In the genomic region with DNA sequence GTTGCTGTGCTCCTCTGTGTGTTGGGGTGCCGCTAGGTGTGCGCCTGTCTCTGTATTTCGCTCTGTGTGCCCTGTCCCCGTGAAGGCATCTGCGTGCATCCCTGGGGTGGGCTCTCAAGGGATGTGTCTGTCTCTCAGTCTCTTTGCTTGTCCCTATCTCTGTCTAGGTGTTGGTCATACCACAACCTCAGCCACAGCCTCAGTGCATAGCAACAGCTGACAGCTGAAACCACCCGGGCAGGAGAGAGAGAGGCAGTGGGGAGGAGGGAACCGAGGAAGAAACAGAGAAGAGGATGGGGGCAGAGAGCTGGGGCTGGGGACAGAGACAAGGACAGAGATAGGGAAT, we compare ENCODE assay signal across 8 cellular contexts. TPM values are rescaled to one million over a fixed set of nuclear protein-coding genes. Genes with fewer than 3 reads are reported as not detected.
DNase-seq lines count a peak whose midpoint lies in the region; ATAC-seq and TF ChIP-seq lines count a peak whose summit lies in the region.

No MANE protein-coding gene starts in this region.

- intact Hi-C loops in CD4-positive, alpha-beta T cell (cut with DNase I, micrococcal nuclease): no loop called here

- H3K36me3 ChIP-seq in SK-N-MC (ENCODE audit: insufficient read depth, low read length) (peaks cover 6% of the 10 kb centered on the region; the same call in 1 of the 2 replicates), hepatocyte (replicated peaks; ENCODE audit: insufficient read depth, low read depth) (no peaks in the 10 kb centered on the region), right atrium auricular region (peaks cover 13% of the 10 kb centered on the region)

- H2AFZ ChIP-seq in hepatocyte: no peak overlapping the region

- H3K9ac ChIP-seq in SK-N-MC (ENCODE audit: insufficient read length): no peak overlapping the region

- H3K4me2 ChIP-seq in hepatocyte: peak overlapping the region; percentile 99

- H3K9me2 ChIP-seq in hepatocyte (replicated peaks; ENCODE audit: insufficient read depth): no peaks in the 10 kb centered on the region

- H3K27me3 Mint-ChIP-seq in CD4-positive, alpha-beta T cell: peaks cover 66% of the 10 kb centered on the region

- 0 out of 2 replicates have a peak overlapping the region, but pooled peaks have one; percentile 75 for H3K4me3 ChIP-seq in SK-N-MC
- no peak overlapping the region for H3K4me3 ChIP-seq in hepatocyte
- peak overlapping the region in 1 of 2 donors; percentile 55 for H3K4me3 ChIP-seq in right atrium auricular region

- no peaks in the 10 kb centered on the region for H3K9me3 ChIP-seq in CD4-positive, alpha-beta T cell (ENCODE audit: control insufficient read depth, low read length)
- H3K9me3 ChIP-seq in SK-N-MC (ENCODE audit: low read depth, low read length) (no peaks in the 10 kb centered on the region), hepatocyte (ENCODE audit: low read depth) (no peaks in the 10 kb centered on the region), right atrium auricular region (no peaks in the 10 kb centered on the region)

- no peaks in the 10 kb centered on the region for H3K9me3 Mint-ChIP-seq in CD4-positive, alpha-beta T cell

- H3K4me1 Mint-ChIP-seq in CD4-positive, alpha-beta T cell (ENCODE audit: low read depth): peaks cover 55% of the 10 kb centered on the region

- ATAC-seq in CD4-positive, alpha-beta T cell (ENCODE audit: poor library complexity): peak; percentile 22
- peak; percentile 60 for ATAC-seq in GM19463 (IDR thresholded peaks at IDR 0.05; ENCODE audit: unreplicated experiment)

- H3K79me2 ChIP-seq in hepatocyte: no peaks in the 10 kb centered on the region

- POLR2A ChIA-PET in CD4-positive, alpha-beta T cell (lab: Charles Lee): interaction anchor here (1.0 to 3.2 kb wide), 2 partner anchors 14 to 27 kb away, joined by 6 to 11 read pairs; a partner anchor contains a TSS

- H3K27me3 ChIP-seq in CD4-positive, alpha-beta T cell (ENCODE audit: control insufficient read depth, insufficient read depth, low read length): peaks cover 67% of the 10 kb centered on the region
- H3K27me3 ChIP-seq in hepatocyte: peaks cover 58% of the 10 kb centered on the region
- H3K27me3 ChIP-seq in right atrium auricular region: peaks cover 8 to 19% of the 10 kb centered on the region in 2 donors

- H3K36me3 Mint-ChIP-seq in CD4-positive, alpha-beta T cell (ENCODE audit: low read depth): no peaks in the 10 kb centered on the region

- DNase-seq in CD4-positive, alpha-beta T cell: peak in 1 of 10 experiments; percentile 25
- no peak for DNase-seq in SK-N-MC (ENCODE audit: low read depth, low spot score)
- DNase-seq in hepatocyte (ENCODE audit: low spot score): no peak
- DNase-seq in DMS114 treated with DMSO at 0.1 percent for 48 hours (lab: John Stamatoyannopoulos, UW; ENCODE audit: unreplicated experiment): no peak
- DNase-seq in HCEC 1CT: no peak
- no peak for DNase-seq in NCI-H2227 (lab: John Stamatoyannopoulos, UW; ENCODE audit: unreplicated experiment)
- no peak for DNase-seq in right atrium auricular region (ENCODE audit: low spot score)

- H3K4me3 Mint-ChIP-seq in CD4-positive, alpha-beta T cell: peak overlapping the region; percentile 69

- H3K27ac ChIP-seq in CD4-positive, alpha-beta T cell (ENCODE audit: low read depth, low read length): no peak overlapping the region
- no peak overlapping the region for H3K27ac ChIP-seq in SK-N-MC
- H3K27ac ChIP-seq in hepatocyte: no peak overlapping the region
- no peak overlapping the region for H3K27ac ChIP-seq in right atrium auricular region

- CTCF ChIA-PET in CD4-positive, alpha-beta T cell (lab: Charles Lee): interaction anchor here (1.8 to 7.9 kb wide), 3 partner anchors 10 to 27 kb away, joined by 12 to 225 read pairs (median 24); a partner anchor contains a TSS

- WGBS in hepatocyte (ENCODE audit: low lambda C conversion rate, missing lambda C conversion rate): 45% methylated on average over 7 of the region's 7 CpGs

- H3K4me1 ChIP-seq in hepatocyte (ENCODE audit: insufficient read depth) (peaks cover 41% of the 10 kb centered on the region), right atrium auricular region (peaks cover 0 to 47% of the 10 kb centered on the region in 2 donors)

- no peak for TF ChIP-seq CTCF in CD4-positive, alpha-beta T cell (IDR thresholded peaks at IDR 0.05)
- TF ChIP-seq CTCF in hepatocyte (IDR thresholded peaks at IDR 0.05; ENCODE audit: poor library complexity): no peak
- TF ChIP-seq CTCF in right atrium auricular region (IDR thresholded peaks at IDR 0.05): no peak

- no peak overlapping the region for H3K27ac Mint-ChIP-seq in CD4-positive, alpha-beta T cell

- H4K20me1 ChIP-seq in hepatocyte (ENCODE audit: insufficient read depth, poor library complexity, severe bottlenecking): no peaks in the 10 kb centered on the region

RNA-seq across cellular contexts. Expression of a gene that starts 1.0 kb away (rescaled TPM):
- not detected for total RNA-seq in CD4-positive, alpha-beta T cell
- total RNA-seq in hepatocyte (0.52 and 1.1 TPM in 2 replicates), right atrium auricular region (1 to 10 TPM in 1 of 2 donors, under 1 TPM in 1; 0.28 to 1.1 TPM)
- polyA plus RNA-seq in hepatocyte: 2.7 and 3.3 TPM in 2 replicates

RNA-seq across cellular contexts. Expression of a gene that starts 13.9 kb away (rescaled TPM):
- total RNA-seq in CD4-positive, alpha-beta T cell: 10 to 100 TPM; 21.3 to 22.2 TPM
- total RNA-seq in hepatocyte (168 and 193 TPM in 2 replicates), right atrium auricular region (10 to 100 TPM; 16.6 to 33.0 TPM)
- polyA plus RNA-seq in hepatocyte: 85.3 and 126 TPM in 2 replicates

RNA-seq across cellular contexts. Expression of a gene that starts 35.3 kb away (rescaled TPM):
- 1 to 10 TPM; 2.0 to 3.0 TPM for total RNA-seq in CD4-positive, alpha-beta T cell
- 0.23 and 1.1 TPM in 2 replicates for total RNA-seq in hepatocyte
- polyA plus RNA-seq in hepatocyte: 0.49 and 0.83 TPM in 2 replicates
- total RNA-seq in right atrium auricular region: under 1 TPM; 0.48 to 0.59 TPM
